In the genomic region with DNA sequence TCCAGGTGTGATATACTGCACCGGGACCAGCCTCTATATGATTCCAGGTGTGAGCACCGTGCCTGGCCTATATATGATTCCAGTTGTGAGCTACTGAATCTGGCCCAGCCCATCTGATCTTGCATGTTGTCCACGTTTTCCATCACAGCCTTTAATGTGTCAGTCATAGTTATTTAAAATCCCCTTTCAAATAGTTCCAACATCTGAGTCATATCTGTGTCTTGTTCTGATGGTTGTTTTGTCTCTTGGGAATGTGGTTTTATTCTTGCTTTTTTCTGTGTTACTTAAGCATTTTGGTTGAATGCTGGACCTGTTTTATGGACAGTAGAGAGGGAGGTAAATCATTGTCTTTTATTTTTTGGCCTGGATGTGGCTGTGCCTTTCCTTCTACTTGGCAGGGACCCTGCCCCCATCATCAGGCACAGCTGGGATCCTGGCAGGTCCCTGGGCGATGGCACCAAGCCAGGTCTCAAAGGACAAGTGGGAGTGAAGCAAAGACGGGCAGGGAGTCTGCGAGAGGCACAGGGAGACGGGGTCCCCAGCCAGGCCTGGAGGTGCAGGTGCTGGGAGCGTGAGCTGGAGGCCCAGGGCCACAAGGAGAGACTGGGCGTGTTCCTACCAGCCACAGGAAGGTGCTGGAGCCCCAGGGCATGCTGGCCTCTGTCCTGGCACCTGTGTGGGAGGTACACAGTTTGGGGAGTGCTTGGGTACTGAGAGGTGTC, we compare ENCODE assay signal across 15 cellular contexts.
"Had no signal": no experiment of that assay in that cellular context is flagged by ENCODE, and none has a peak within 500 bp of the region (broad histone marks: within the 10 kb centered on the region; RNA-seq: fewer than 3 reads in every experiment).

No MANE protein-coding gene starts in this region.

- H3K4me3 Mint-ChIP-seq: activated naive CD8-positive, alpha-beta T cell treated with anti-CD3 and anti-CD28 coated beads for 36 hours; brain; T-helper 1 cell treated with Interleukin-12 subunit alpha and Interleukin-12 subunit beta and Interleukin-4 antibody, amounts not matched to agents 30 μg/mL and 1 μg/mL, for 36 hours had no signal

- H3K27me3 ChIP-seq: hepatocyte, stomach had no signal

- H3K27me3 Mint-ChIP-seq: activated naive CD8-positive, alpha-beta T cell treated with anti-CD3 and anti-CD28 coated beads for 36 hours had no signal

- DNase-seq: activated CD4-positive, alpha-beta T cell treated with anti-CD3 and anti-CD28 coated beads, Interleukin-2, amount 50 U/mL, for 1 hour; activated naive CD4-positive, alpha-beta T cell; activated naive CD8-positive, alpha-beta T cell treated with anti-CD3 and anti-CD28 coated beads for 36 hours; amygdala; caudate nucleus; foreskin keratinocyte; kidney; mammary epithelial cell; midbrain; retina; stomach; trophoblast cell had no signal

- H3K4me1 Mint-ChIP-seq: activated naive CD8-positive, alpha-beta T cell treated with anti-CD3 and anti-CD28 coated beads for 36 hours; brain had no signal

- H3K4me1 ChIP-seq: foreskin keratinocyte, stomach had no signal

- H3K4me3 ChIP-seq: hepatocyte, stomach had no signal

- H3K27ac ChIP-seq: foreskin keratinocyte, hepatocyte, stomach had no signal

- H3K27ac Mint-ChIP-seq: activated naive CD8-positive, alpha-beta T cell treated with anti-CD3 and anti-CD28 coated beads for 36 hours; brain; T-helper 1 cell treated with Interleukin-12 subunit alpha and Interleukin-12 subunit beta and Interleukin-4 antibody, amounts not matched to agents 30 μg/mL and 1 μg/mL, for 36 hours had no signal
